Comparison of ENCODE assay signal across 17 cellular contexts in the genomic region with DNA sequence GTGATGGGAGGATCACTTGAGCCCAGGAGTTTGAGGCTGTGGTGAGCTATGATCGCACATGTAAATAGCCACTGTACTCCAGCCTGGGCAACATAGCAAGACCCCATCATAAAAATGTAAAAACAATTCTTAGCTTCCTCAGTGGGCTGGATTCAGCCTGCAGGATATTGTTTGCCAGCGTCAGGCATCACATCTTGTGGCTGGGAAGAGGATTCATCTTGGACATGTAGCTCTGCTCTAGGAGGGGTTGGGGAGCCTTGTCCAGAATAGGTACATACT. TPM values are rescaled to one million over a fixed set of nuclear protein-coding genes. Genes with fewer than 3 reads are reported as not detected.
DNase-seq lines count a peak whose midpoint lies in the region; ATAC-seq and TF ChIP-seq lines count a peak whose summit lies in the region.
"Had no signal": no experiment of that assay in that cellular context is flagged by ENCODE, and none has a peak within 500 bp of the region (broad histone marks: within the 10 kb centered on the region; RNA-seq: fewer than 3 reads in every experiment).

No MANE protein-coding gene starts in this region.

- H3K36me3 ChIP-seq in CD8-positive, alpha-beta T cell (ENCODE audit: insufficient read depth, low read length) = peaks cover 73% of the 10 kb centered on the region
- H3K36me3 ChIP-seq in psoas muscle (ENCODE audit: insufficient read depth in 1 of 2, low read depth in 1 of 2) (peaks cover 13 to 100% of the 10 kb centered on the region in 2 donors), endodermal cell (ENCODE audit: control insufficient read depth, insufficient read depth, low read length) (peaks cover 96% of the 10 kb centered on the region)

- CTCF ChIA-PET in CD8-positive, alpha-beta T cell (lab: Charles Lee) = interaction anchor here (1.4 kb wide), 1 partner anchor 23 kb away, joined by 4 read pairs; no protein-coding TSS in a partner anchor
- CTCF ChIA-PET in WTC11 (lab: Charles Lee) = interaction anchor here (0.8 kb wide), 2 partner anchors 29 to 35 kb away, joined by 3 read pairs; no protein-coding TSS in a partner anchor

- H3K27ac ChIP-seq in CD8-positive, alpha-beta T cell (ENCODE audit: low read depth, low read length) = no peak overlapping the region
- H3K27ac ChIP-seq in psoas muscle = peak overlapping the region; percentile 36
- H3K27ac ChIP-seq in endodermal cell (ENCODE audit: low read depth, low read length) = no peak overlapping the region
- H3K27ac ChIP-seq: Peyer's patch had no signal

- H3K4me1 ChIP-seq in CD8-positive, alpha-beta T cell (ENCODE audit: insufficient read depth, low read length) = no peaks in the 10 kb centered on the region
- H3K4me1 ChIP-seq in psoas muscle (peaks cover 10% of the 10 kb centered on the region), endodermal cell (ENCODE audit: control insufficient read depth, insufficient read depth, low read length) (no peaks in the 10 kb centered on the region)
- H3K4me1 ChIP-seq: BE2C, Peyer's patch had no signal

- H3K9me3 Mint-ChIP-seq in CD8-positive, alpha-beta T cell = no peaks in the 10 kb centered on the region
- H3K9me3 Mint-ChIP-seq in WTC11 (no peaks in the 10 kb centered on the region), endothelial cell (ENCODE audit: unreplicated experiment) (no peaks in the 10 kb centered on the region), endodermal cell (no peaks in the 10 kb centered on the region)
- H3K9me3 Mint-ChIP-seq: CD8-positive, alpha-beta memory T cell had no signal

- ATAC-seq in CD8-positive, alpha-beta T cell = no peak
- ATAC-seq in WTC11 = no peak
- no peak for ATAC-seq in psoas muscle
- ATAC-seq in HG03457 (IDR thresholded peaks at IDR 0.05; ENCODE audit: unreplicated experiment) = no peak

- H3K36me3 Mint-ChIP-seq in CD8-positive, alpha-beta T cell = peaks cover 95% of the 10 kb centered on the region
- H3K36me3 Mint-ChIP-seq in WTC11 (peaks cover 98% of the 10 kb centered on the region), endothelial cell (ENCODE audit: low read depth, unreplicated experiment) (peaks cover 72% of the 10 kb centered on the region), endodermal cell (ENCODE audit: low read depth) (peaks cover 97% of the 10 kb centered on the region)

- no peak overlapping the region for H3K4me3 Mint-ChIP-seq in CD8-positive, alpha-beta T cell
- H3K4me3 Mint-ChIP-seq in WTC11 (no peak overlapping the region), endothelial cell (ENCODE audit: unreplicated experiment) (peak overlapping the region; percentile 58), endodermal cell (no peak overlapping the region)
- H3K4me3 Mint-ChIP-seq: CD8-positive, alpha-beta memory T cell had no signal

- H3K4me3 ChIP-seq in CD8-positive, alpha-beta T cell (ENCODE audit: low read depth, low read length) = no peak overlapping the region
- no peak overlapping the region for H3K4me3 ChIP-seq in psoas muscle
- H3K4me3 ChIP-seq in endodermal cell (ENCODE audit: low read length) = no peak overlapping the region
- H3K4me3 ChIP-seq: Peyer's patch had no signal

- no peaks in the 10 kb centered on the region for H3K27me3 ChIP-seq in CD8-positive, alpha-beta T cell (ENCODE audit: insufficient read depth, low read length)
- no peaks in the 10 kb centered on the region for H3K27me3 ChIP-seq in psoas muscle (ENCODE audit: insufficient read depth in 3 of 3, low read length in 2 of 3)
- H3K27me3 ChIP-seq in endodermal cell (ENCODE audit: control insufficient read depth, insufficient read depth, low read length, poor library complexity, severe bottlenecking) = no peaks in the 10 kb centered on the region
- H3K27me3 ChIP-seq: BE2C, Peyer's patch had no signal

- no peaks in the 10 kb centered on the region for H3K27me3 Mint-ChIP-seq in CD8-positive, alpha-beta T cell (ENCODE audit: low read depth)
- no peaks in the 10 kb centered on the region for H3K27me3 Mint-ChIP-seq in WTC11 (ENCODE audit: low read depth)
- H3K27me3 Mint-ChIP-seq in endothelial cell (ENCODE audit: unreplicated experiment) = peaks cover 6% of the 10 kb centered on the region
- H3K27me3 Mint-ChIP-seq in endodermal cell (ENCODE audit: insufficient read depth) = no peaks in the 10 kb centered on the region
- H3K27me3 Mint-ChIP-seq: CD8-positive, alpha-beta memory T cell had no signal

- intact Hi-C loops in CD8-positive, alpha-beta T cell (cut with DNase I, micrococcal nuclease) = no loop called here
- intact Hi-C loops in psoas muscle (cut with DNase I) = no loop called here

- WGBS in psoas muscle, 3 donors = 98 to 100% (median 98%) methylated on average over 2 of the region's 2 CpGs
- WGBS in endodermal cell (ENCODE audit: insufficient coverage in 1 of 2, insufficient read length in 1 of 2), 2 experiments = 95 to 100% methylated on average over 1 to 2 of the region's 2 CpGs

- peak overlapping the region; percentile 13 for H3K27ac Mint-ChIP-seq in CD8-positive, alpha-beta T cell
- no peak overlapping the region for H3K27ac Mint-ChIP-seq in WTC11
- no peak overlapping the region for H3K27ac Mint-ChIP-seq in endothelial cell (ENCODE audit: unreplicated experiment)
- no peak overlapping the region for H3K27ac Mint-ChIP-seq in endodermal cell

- TF ChIP-seq CTCF in CD8-positive, alpha-beta T cell (IDR thresholded peaks at IDR 0.05) = no peak
- TF ChIP-seq CTCF in WTC11 (IDR thresholded peaks at IDR 0.05) (no peak), endothelial cell (IDR thresholded peaks at IDR 0.05; ENCODE audit: unreplicated experiment) (no peak), psoas muscle (IDR thresholded peaks at IDR 0.05) (no peak), endodermal cell (conservative IDR thresholded peaks at IDR 0.05) (no peak)

- no peaks in the 10 kb centered on the region for H3K4me1 Mint-ChIP-seq in CD8-positive, alpha-beta T cell (ENCODE audit: low read depth)
- H3K4me1 Mint-ChIP-seq in WTC11 (no peaks in the 10 kb centered on the region), endothelial cell (ENCODE audit: unreplicated experiment) (no peaks in the 10 kb centered on the region), endodermal cell (no peaks in the 10 kb centered on the region)

- no peak overlapping the region for H3K9ac ChIP-seq in endodermal cell (ENCODE audit: extremely low read depth, low read length, poor library complexity, severe bottlenecking)

- no peak for DNase-seq in CD8-positive, alpha-beta T cell
- DNase-seq in WTC11 (ENCODE audit: low spot score) = no peak
- DNase-seq in endothelial cell (ENCODE audit: low spot score) = no peak
- no peak for DNase-seq in psoas muscle
- DNase-seq in T-helper 1 cell = no peak
- no peak for DNase-seq in endodermal cell
- DNase-seq in DMS114 treated with DMSO at 0.1 percent for 48 hours (lab: John Stamatoyannopoulos, UW; ENCODE audit: unreplicated experiment) = no peak
- DNase-seq: BE2C; CD8-positive, alpha-beta memory T cell; Karpas-422; NCI-H1105; NCI-H187; NCI-H446 treated with DMSO at 0.1 percent for 48 hours; NCI-H82; Peyer's patch; SHP77 had no signal

- H3K9me3 ChIP-seq in CD8-positive, alpha-beta T cell (ENCODE audit: low read length) = no peaks in the 10 kb centered on the region
- H3K9me3 ChIP-seq in psoas muscle (no peaks in the 10 kb centered on the region), endodermal cell (ENCODE audit: control insufficient read depth, low read length) (no peaks in the 10 kb centered on the region)
- H3K9me3 ChIP-seq: BE2C, Peyer's patch had no signal

- POLR2A ChIA-PET in CD8-positive, alpha-beta T cell (lab: Charles Lee) = interaction anchor here (0.6 to 1.9 kb wide), 2 partner anchors 34 to 38 kb away, joined by 3 to 6 read pairs; a partner anchor contains a TSS
- POLR2A ChIA-PET in WTC11 (lab: Charles Lee) = no interaction called here

TF ChIP-seq in WTC11, 78 proteins besides CTCF, POLR2A, EP300 and RAD21:
- peak; percentile 89; the same call in 1 of the 2 replicates for TF ChIP-seq ZNF121 (CRISPR knock-in tag; IDR thresholded peaks at IDR 0.05)
- TF ChIP-seq, protein P1, sequence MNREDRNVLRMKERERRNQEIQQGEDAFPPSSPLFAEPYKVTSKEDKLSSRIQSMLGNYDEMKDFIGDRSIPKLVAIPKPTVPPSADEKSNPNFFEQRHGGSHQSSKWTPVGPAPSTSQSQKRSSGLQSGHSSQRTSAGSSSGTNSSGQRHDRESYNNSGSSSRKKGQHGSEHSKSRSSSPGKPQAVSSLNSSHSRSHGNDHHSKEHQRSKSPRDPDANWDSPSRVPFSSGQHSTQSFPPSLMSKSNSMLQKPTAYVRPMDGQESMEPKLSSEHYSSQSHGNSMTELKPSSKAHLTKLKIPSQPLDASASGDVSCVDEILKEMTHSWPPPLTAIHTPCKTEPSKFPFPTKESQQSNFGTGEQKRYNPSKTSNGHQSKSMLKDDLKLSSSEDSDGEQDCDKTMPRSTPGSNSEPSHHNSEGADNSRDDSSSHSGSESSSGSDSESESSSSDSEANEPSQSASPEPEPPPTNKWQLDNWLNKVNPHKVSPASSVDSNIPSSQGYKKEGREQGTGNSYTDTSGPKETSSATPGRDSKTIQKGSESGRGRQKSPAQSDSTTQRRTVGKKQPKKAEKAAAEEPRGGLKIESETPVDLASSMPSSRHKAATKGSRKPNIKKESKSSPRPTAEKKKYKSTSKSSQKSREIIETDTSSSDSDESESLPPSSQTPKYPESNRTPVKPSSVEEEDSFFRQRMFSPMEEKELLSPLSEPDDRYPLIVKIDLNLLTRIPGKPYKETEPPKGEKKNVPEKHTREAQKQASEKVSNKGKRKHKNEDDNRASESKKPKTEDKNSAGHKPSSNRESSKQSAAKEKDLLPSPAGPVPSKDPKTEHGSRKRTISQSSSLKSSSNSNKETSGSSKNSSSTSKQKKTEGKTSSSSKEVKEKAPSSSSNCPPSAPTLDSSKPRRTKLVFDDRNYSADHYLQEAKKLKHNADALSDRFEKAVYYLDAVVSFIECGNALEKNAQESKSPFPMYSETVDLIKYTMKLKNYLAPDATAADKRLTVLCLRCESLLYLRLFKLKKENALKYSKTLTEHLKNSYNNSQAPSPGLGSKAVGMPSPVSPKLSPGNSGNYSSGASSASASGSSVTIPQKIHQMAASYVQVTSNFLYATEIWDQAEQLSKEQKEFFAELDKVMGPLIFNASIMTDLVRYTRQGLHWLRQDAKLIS (CRISPR knock-in tag; IDR thresholded peaks at IDR 0.05; ENCODE audit: borderline replicate concordance) = no peak

RNA-seq across cellular contexts. Expression of a gene that starts 19.3 kb away (rescaled TPM):
- 10 to 100 TPM; 12.2 to 14.2 TPM for total RNA-seq in CD8-positive, alpha-beta T cell
- total RNA-seq in WTC11 (2021) = 8.6 to 10.3 TPM (median 8.9 TPM) in 3 replicates
- total RNA-seq in endothelial cell (ENCODE audit: unreplicated experiment) = 14.9 TPM
- 10 to 100 TPM; 34.7 to 53.2 (median 45.0) TPM for total RNA-seq in psoas muscle
- 10 to 100 TPM; 22.2 to 49.0 (median 44.5) TPM for polyA plus RNA-seq in psoas muscle
- 10 to 100 TPM; 15.5 to 15.9 TPM for total RNA-seq in endodermal cell
- 22.0 TPM for polyA plus RNA-seq in endodermal cell (2013, experiment 1 of 2)
- 22.3 TPM for polyA plus RNA-seq in endodermal cell (2013, experiment 2 of 2)

RNA-seq across cellular contexts. Expression of a gene that starts 38.1 kb away (rescaled TPM):
- 10 to 100 TPM; 20.0 to 22.5 TPM for total RNA-seq in CD8-positive, alpha-beta T cell
- total RNA-seq in WTC11 (2021) = 76.5 to 78.3 TPM (median 76.7 TPM) in 3 replicates
- total RNA-seq in endothelial cell (ENCODE audit: unreplicated experiment) = 62.5 TPM
- total RNA-seq in psoas muscle = 10 to 100 TPM; 10.4 to 15.5 (median 13.7) TPM
- polyA plus RNA-seq in psoas muscle = 10 to 100 TPM in 1 of 3 donors, 1 to 10 TPM in 2; 3.9 to 12.8 (median 4.5) TPM
- 10 to 100 TPM; 54.7 to 74.4 TPM for total RNA-seq in endodermal cell
- polyA plus RNA-seq in endodermal cell (2013, experiment 1 of 2) = 54.6 TPM
- polyA plus RNA-seq in endodermal cell (2013, experiment 2 of 2) = 47.6 TPM
